In the genomic region with DNA sequence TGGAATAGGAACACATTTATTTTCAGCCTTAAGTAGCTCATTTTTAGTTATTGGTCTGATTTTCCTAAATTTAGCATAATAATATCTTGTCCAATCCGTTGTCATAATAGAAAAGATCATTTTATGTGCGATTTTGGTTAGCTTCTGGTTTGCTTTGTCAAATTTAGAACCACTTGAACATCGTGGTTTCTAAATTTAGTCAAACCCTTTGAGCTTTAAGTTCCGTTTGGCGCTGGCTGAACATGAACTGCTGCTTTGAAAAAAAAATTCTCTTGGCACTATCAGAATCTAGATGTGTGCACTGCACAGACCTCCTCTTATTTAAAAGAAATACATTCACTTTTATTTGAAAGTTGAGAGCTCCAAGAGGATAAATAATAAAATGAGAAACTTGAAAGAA, we compare ENCODE assay signal across 2 cellular contexts.
TF ChIP-seq lines count a peak whose summit lies in the region.

No MANE protein-coding gene starts in this region.

TF ChIP-seq in GM23338, 12 proteins besides CTCF, POLR2A, EP300 and RAD21 (continued from another document):
- TF ChIP-seq, protein P1, sequence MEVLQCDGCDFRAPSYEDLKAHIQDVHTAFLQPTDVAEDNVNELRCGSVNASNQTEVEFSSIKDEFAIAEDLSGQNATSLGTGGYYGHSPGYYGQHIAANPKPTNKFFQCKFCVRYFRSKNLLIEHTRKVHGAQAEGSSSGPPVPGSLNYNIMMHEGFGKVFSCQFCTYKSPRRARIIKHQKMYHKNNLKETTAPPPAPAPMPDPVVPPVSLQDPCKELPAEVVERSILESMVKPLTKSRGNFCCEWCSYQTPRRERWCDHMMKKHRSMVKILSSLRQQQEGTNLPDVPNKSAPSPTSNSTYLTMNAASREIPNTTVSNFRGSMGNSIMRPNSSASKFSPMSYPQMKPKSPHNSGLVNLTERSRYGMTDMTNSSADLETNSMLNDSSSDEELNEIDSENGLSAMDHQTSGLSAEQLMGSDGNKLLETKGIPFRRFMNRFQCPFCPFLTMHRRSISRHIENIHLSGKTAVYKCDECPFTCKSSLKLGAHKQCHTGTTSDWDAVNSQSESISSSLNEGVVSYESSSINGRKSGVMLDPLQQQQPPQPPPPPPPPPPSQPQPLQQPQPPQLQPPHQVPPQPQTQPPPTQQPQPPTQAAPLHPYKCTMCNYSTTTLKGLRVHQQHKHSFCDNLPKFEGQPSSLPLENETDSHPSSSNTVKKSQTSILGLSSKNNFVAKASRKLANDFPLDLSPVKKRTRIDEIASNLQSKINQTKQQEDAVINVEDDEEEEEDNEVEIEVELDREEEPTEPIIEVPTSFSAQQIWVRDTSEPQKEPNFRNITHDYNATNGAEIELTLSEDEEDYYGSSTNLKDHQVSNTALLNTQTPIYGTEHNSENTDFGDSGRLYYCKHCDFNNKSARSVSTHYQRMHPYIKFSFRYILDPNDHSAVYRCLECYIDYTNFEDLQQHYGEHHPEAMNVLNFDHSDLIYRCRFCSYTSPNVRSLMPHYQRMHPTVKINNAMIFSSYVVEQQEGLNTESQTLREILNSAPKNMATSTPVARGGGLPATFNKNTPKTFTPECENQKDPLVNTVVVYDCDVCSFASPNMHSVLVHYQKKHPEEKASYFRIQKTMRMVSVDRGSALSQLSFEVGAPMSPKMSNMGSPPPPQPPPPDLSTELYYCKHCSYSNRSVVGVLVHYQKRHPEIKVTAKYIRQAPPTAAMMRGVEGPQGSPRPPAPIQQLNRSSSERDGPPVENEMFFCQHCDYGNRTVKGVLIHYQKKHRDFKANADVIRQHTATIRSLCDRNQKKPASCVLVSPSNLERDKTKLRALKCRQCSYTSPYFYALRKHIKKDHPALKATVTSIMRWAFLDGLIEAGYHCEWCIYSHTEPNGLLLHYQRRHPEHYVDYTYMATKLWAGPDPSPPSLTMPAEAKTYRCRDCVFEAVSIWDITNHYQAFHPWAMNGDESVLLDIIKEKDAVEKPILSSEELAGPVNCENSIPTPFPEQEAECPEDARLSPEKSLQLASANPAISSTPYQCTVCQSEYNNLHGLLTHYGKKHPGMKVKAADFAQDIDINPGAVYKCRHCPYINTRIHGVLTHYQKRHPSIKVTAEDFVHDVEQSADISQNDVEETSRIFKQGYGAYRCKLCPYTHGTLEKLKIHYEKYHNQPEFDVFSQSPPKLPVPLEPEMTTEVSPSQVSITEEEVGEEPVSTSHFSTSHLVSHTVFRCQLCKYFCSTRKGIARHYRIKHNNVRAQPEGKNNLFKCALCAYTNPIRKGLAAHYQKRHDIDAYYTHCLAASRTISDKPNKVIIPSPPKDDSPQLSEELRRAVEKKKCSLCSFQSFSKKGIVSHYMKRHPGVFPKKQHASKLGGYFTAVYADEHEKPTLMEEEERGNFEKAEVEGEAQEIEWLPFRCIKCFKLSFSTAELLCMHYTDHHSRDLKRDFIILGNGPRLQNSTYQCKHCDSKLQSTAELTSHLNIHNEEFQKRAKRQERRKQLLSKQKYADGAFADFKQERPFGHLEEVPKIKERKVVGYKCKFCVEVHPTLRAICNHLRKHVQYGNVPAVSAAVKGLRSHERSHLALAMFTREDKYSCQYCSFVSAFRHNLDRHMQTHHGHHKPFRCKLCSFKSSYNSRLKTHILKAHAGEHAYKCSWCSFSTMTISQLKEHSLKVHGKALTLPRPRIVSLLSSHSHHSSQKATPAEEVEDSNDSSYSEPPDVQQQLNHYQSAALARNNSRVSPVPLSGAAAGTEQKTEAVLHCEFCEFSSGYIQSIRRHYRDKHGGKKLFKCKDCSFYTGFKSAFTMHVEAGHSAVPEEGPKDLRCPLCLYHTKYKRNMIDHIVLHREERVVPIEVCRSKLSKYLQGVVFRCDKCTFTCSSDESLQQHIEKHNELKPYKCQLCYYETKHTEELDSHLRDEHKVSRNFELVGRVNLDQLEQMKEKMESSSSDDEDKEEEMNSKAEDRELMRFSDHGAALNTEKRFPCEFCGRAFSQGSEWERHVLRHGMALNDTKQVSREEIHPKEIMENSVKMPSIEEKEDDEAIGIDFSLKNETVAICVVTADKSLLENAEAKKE (CRISPR knock-in tag; IDR thresholded peaks at IDR 0.05) = no peak
TF ChIP-seq in GM23338: peak in this region for 0.

TF ChIP-seq in HepG2, 621 proteins besides CTCF, POLR2A, EP300 and RAD21:
- TF ChIP-seq E2F5 (CRISPR knock-in tag; conservative IDR thresholded peaks at IDR 0.05) (no peak), BRCA1 (CRISPR knock-in tag; IDR thresholded peaks at IDR 0.05) (no peak), HNF1B (CRISPR knock-in tag; IDR thresholded peaks at IDR 0.05) (no peak), HDAC2 (CRISPR knock-in tag; IDR thresholded peaks at IDR 0.05) (no peak), ZNF703 (CRISPR knock-in tag; IDR thresholded peaks at IDR 0.05; ENCODE audit: borderline replicate concordance) (no peak), ZNF781 (CRISPR knock-in tag; IDR thresholded peaks at IDR 0.05; ENCODE audit: borderline replicate concordance, not compliant biosample characterization) (no peak), ZNF776 (CRISPR knock-in tag; IDR thresholded peaks at IDR 0.05) (no peak), CC2D1A (CRISPR knock-in tag; IDR thresholded peaks at IDR 0.05) (no peak), SAP130 (CRISPR knock-in tag; IDR thresholded peaks at IDR 0.05; ENCODE audit: low read depth) (no peak), KAT2B (IDR thresholded peaks at IDR 0.05; ENCODE audit: borderline replicate concordance, low read depth, low read length) (no peak), PHF5A (CRISPR knock-in tag; IDR thresholded peaks at IDR 0.05; ENCODE audit: low read depth, unreplicated experiment) (no peak), TIGD3 (CRISPR knock-in tag; IDR thresholded peaks at IDR 0.05; ENCODE audit: borderline replicate concordance) (no peak), ZNF136 (CRISPR knock-in tag; IDR thresholded peaks at IDR 0.05; ENCODE audit: low read depth) (no peak), EEA1 (CRISPR knock-in tag; IDR thresholded peaks at IDR 0.05; ENCODE audit: borderline replicate concordance) (no peak)
- TF ChIP-seq, protein P2, sequence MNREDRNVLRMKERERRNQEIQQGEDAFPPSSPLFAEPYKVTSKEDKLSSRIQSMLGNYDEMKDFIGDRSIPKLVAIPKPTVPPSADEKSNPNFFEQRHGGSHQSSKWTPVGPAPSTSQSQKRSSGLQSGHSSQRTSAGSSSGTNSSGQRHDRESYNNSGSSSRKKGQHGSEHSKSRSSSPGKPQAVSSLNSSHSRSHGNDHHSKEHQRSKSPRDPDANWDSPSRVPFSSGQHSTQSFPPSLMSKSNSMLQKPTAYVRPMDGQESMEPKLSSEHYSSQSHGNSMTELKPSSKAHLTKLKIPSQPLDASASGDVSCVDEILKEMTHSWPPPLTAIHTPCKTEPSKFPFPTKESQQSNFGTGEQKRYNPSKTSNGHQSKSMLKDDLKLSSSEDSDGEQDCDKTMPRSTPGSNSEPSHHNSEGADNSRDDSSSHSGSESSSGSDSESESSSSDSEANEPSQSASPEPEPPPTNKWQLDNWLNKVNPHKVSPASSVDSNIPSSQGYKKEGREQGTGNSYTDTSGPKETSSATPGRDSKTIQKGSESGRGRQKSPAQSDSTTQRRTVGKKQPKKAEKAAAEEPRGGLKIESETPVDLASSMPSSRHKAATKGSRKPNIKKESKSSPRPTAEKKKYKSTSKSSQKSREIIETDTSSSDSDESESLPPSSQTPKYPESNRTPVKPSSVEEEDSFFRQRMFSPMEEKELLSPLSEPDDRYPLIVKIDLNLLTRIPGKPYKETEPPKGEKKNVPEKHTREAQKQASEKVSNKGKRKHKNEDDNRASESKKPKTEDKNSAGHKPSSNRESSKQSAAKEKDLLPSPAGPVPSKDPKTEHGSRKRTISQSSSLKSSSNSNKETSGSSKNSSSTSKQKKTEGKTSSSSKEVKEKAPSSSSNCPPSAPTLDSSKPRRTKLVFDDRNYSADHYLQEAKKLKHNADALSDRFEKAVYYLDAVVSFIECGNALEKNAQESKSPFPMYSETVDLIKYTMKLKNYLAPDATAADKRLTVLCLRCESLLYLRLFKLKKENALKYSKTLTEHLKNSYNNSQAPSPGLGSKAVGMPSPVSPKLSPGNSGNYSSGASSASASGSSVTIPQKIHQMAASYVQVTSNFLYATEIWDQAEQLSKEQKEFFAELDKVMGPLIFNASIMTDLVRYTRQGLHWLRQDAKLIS (CRISPR knock-in tag; IDR thresholded peaks at IDR 0.05) = no peak
- TF ChIP-seq, protein P3, sequence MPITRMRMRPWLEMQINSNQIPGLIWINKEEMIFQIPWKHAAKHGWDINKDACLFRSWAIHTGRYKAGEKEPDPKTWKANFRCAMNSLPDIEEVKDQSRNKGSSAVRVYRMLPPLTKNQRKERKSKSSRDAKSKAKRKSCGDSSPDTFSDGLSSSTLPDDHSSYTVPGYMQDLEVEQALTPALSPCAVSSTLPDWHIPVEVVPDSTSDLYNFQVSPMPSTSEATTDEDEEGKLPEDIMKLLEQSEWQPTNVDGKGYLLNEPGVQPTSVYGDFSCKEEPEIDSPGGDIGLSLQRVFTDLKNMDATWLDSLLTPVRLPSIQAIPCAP (CRISPR knock-in tag; IDR thresholded peaks at IDR 0.05; ENCODE audit: low read depth) = no peak
- TF ChIP-seq, protein P4, sequence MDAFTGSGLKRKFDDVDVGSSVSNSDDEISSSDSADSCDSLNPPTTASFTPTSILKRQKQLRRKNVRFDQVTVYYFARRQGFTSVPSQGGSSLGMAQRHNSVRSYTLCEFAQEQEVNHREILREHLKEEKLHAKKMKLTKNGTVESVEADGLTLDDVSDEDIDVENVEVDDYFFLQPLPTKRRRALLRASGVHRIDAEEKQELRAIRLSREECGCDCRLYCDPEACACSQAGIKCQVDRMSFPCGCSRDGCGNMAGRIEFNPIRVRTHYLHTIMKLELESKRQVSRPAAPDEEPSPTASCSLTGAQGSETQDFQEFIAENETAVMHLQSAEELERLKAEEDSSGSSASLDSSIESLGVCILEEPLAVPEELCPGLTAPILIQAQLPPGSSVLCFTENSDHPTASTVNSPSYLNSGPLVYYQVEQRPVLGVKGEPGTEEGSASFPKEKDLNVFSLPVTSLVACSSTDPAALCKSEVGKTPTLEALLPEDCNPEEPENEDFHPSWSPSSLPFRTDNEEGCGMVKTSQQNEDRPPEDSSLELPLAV (CRISPR knock-in tag; conservative IDR thresholded peaks at IDR 0.05; ENCODE audit: low read depth) = no peak
